Comparison of ENCODE assay signal across 8 cellular contexts in genomic region chr2:234980476-234981187, GRCh38.
DNase-seq lines count a peak whose midpoint lies in the region; ATAC-seq lines count a peak whose summit lies in the region.

No MANE protein-coding gene starts in this region.

- peak overlapping the region; percentile 26 to 66 for H3K9ac ChIP-seq in duodenal mucosa (ENCODE audit: low read depth in 1 of 2, low read length in 2 of 2)

- H3K4me1 ChIP-seq in duodenal mucosa (ENCODE audit: control insufficient read depth in 1 of 2, insufficient read depth in 2 of 2, low read length in 2 of 2) (peaks cover 79 to 83% of the 10 kb centered on the region in 2 donors), muscle layer of duodenum (ENCODE audit: control insufficient read depth in 1 of 2, insufficient read depth in 2 of 2, low read length in 2 of 2) (peaks cover 6 to 21% of the 10 kb centered on the region in 2 donors)

- peaks cover 0 to 5% of the 10 kb centered on the region in 2 donors for H3K36me3 ChIP-seq in duodenal mucosa (ENCODE audit: control insufficient read depth in 1 of 2, insufficient read depth in 2 of 2, low read length in 2 of 2)
- no peaks in the 10 kb centered on the region for H3K36me3 ChIP-seq in muscle layer of duodenum (ENCODE audit: control insufficient read depth in 1 of 2, insufficient read depth in 2 of 2, low read length in 2 of 2)

- in situ Hi-C loops in ACHN (cut with HindIII; ENCODE audit: low pct_ligation_motif_present, low pct_unique_long_range_greater_than_20kb, low sequenced_read_pairs), result no loop called here

- ATAC-seq in GM21737 (IDR thresholded peaks at IDR 0.05; ENCODE audit: unreplicated experiment) (no peak), HG03025 (IDR thresholded peaks at IDR 0.05; ENCODE audit: low FRiP score, unreplicated experiment) (no peak), GM18867 (IDR thresholded peaks at IDR 0.05; ENCODE audit: unreplicated experiment) (no peak)

- peak overlapping the region; percentile 35 for H3K27ac ChIP-seq in duodenal mucosa (ENCODE audit: low read depth, low read length)
- H3K27ac ChIP-seq in muscle layer of duodenum (ENCODE audit: low read length), result peak overlapping the region; percentile 50

- H3K27me3 ChIP-seq in duodenal mucosa (ENCODE audit: control insufficient read depth in 1 of 2, insufficient read depth in 2 of 2, low read length in 2 of 2) (no peaks in the 10 kb centered on the region), muscle layer of duodenum (ENCODE audit: low read depth, low read length) (no peaks in the 10 kb centered on the region)

- DNase-seq in ACHN (peak; percentile 61), NCI-H2196 treated with DMSO at 0.1 percent for 48 hours (lab: John Stamatoyannopoulos, UW; ENCODE audit: unreplicated experiment) (peak; percentile 55)
- DNase-seq in activated naive CD4-positive, alpha-beta T cell (lab: John Stamatoyannopoulos, UW), result no peak

- peaks cover 0 to 1% of the 10 kb centered on the region in 2 donors for H3K9me3 ChIP-seq in duodenal mucosa (ENCODE audit: control insufficient read depth in 1 of 2, low read length in 2 of 2)
- H3K9me3 ChIP-seq in muscle layer of duodenum (ENCODE audit: control insufficient read depth in 1 of 2, low read length in 2 of 2), result no peaks in the 10 kb centered on the region

- H3K4me3 ChIP-seq in duodenal mucosa (ENCODE audit: low read depth in 1 of 2, low read length in 2 of 2), result peak overlapping the region; percentile 53 to 65
- H3K4me3 ChIP-seq in muscle layer of duodenum (ENCODE audit: low read depth in 1 of 2, low read length in 2 of 2), result peak overlapping the region in 1 of 2 donors; percentile 31

Comparison
In these comparisons a context has a peak if more than half of its experiments do, and no peak if none do; other contexts are left out.
1. DNase-seq: peak in ACHN (single experiment) and NCI-H2196 treated with DMSO at 0.1 percent for 48 hours (single experiment); none in activated naive CD4-positive, alpha-beta T cell (0 of 4).